Comparison of ENCODE assay signal across 8 cellular contexts in genomic region chr16:49857423-49858181, GRCh38. TPM values are rescaled to one million over a fixed set of nuclear protein-coding genes. Genes with fewer than 3 reads are reported as not detected.
DNase-seq lines count a peak whose midpoint lies in the region; ATAC-seq and TF ChIP-seq lines count a peak whose summit lies in the region.

No MANE protein-coding gene starts in this region.

- TF ChIP-seq POLR2A in erythroblast (IDR thresholded peaks at IDR 0.05; ENCODE audit: low read length) (no peak), transverse colon (IDR thresholded peaks at IDR 0.05) (no peak)

- DNase-seq in NCI-H1092 treated with DMSO at 0.1 percent for 48 hours (lab: John Stamatoyannopoulos, UW) (peak; percentile 22), NCI-H1092 (lab: John Stamatoyannopoulos, UW) (no peak), NCI-H2171 treated with DMSO at 0.1 percent for 48 hours (lab: John Stamatoyannopoulos, UW) (peak; percentile 96), erythroblast (lab: John Stamatoyannopoulos, UW) (peak; percentile 60 to 77), transverse colon (peak; percentile 76)
- peak; percentile 36 for DNase-seq in activated CD4-positive, alpha-beta T cell treated with anti-CD3 and anti-CD28 coated beads, Interleukin-2, amount 50 U/mL, for 1 hour

- H3K4me1 ChIP-seq in mucosa of stomach (ENCODE audit: control insufficient read depth, insufficient read depth, low read length) (peaks cover 20% of the 10 kb centered on the region), transverse colon (peaks cover 22 to 48% (median 35%) of the 10 kb centered on the region in 4 donors)

- H3K4me3 ChIP-seq in mucosa of stomach (ENCODE audit: low read length) (peak overlapping the region; percentile 31), transverse colon (peak overlapping the region; percentile 42 to 88 (median 78))

- no peak for ATAC-seq in HG03045 (IDR thresholded peaks at IDR 0.05; ENCODE audit: unreplicated experiment)

- H3K27me3 ChIP-seq in mucosa of stomach (ENCODE audit: control insufficient read depth, insufficient read depth, low read length) (peaks cover 37% of the 10 kb centered on the region), transverse colon (no peaks in the 10 kb centered on the region)

- H3K9ac ChIP-seq in mucosa of stomach (ENCODE audit: low read length), result peak overlapping the region; percentile 28

- peak overlapping the region; percentile 94 to 98 (median 96) for H3K27ac ChIP-seq in transverse colon

- H3K9me3 ChIP-seq in mucosa of stomach (ENCODE audit: control insufficient read depth, low read length) (no peaks in the 10 kb centered on the region), transverse colon (no peaks in the 10 kb centered on the region)

- 0 to 1% methylated on average over 5 to 35 of the region's 52 CpGs for WGBS in transverse colon (ENCODE audit: low coverage in 1 of 2), 2 donors

- TF ChIP-seq CTCF in transverse colon (IDR thresholded peaks at IDR 0.05), result peak; percentile 89 to 94 (median 92)

- in situ Hi-C loops in transverse colon (cut with MboI; ENCODE audit: low pct_ligation_motif_present in 1 of 4, low pct_unique_long_range_greater_than_20kb in 1 of 4, low sequenced_read_pairs in 3 of 4), result loop anchor here in 1 of 4 donors (25.0 kb wide), 1 partner anchor 245 kb away; no protein-coding TSS in a partner anchor

- intact Hi-C loops in transverse colon (cut with DNase I; ENCODE audit: low total_unique reads), result no loop called here

- no peak for TF ChIP-seq EP300 in transverse colon (IDR thresholded peaks at IDR 0.05; ENCODE audit: low read depth)

- H3K36me3 ChIP-seq in mucosa of stomach (ENCODE audit: control insufficient read depth, insufficient read depth, low read length) (no peaks in the 10 kb centered on the region), transverse colon (no peaks in the 10 kb centered on the region)

RNA-seq across cellular contexts. Expression of gene ZNF423, which starts 1.7 kb away (rescaled TPM):
- total RNA-seq in transverse colon, result 10 to 100 TPM in 1 of 4 donors, 1 to 10 TPM in 3; 4.9 to 13.1 (median 7.2) TPM
